ENCODE assay signal across 8 cellular contexts in genomic region chr13:108218044-108218974, GRCh38. TPM values are rescaled to one million over a fixed set of nuclear protein-coding genes. Genes with fewer than 3 reads are reported as not detected.
DNase-seq lines count a peak whose midpoint lies in the region; ATAC-seq and TF ChIP-seq lines count a peak whose summit lies in the region.

TSS of gene ABHD13 (plus strand) at chr13:108218392. CDS start at chr13:108229219, 10,827 bp downstream.

- H3K27ac Mint-ChIP-seq in HFFc6 = peak within 1 kb of the TSS; percentile 95
- H3K27ac Mint-ChIP-seq in activated naive CD4-positive, alpha-beta T cell treated with anti-CD3 and anti-CD28 coated beads, Interleukin-2, amount 50 U/mL, for 24 hours = peak within 1 kb of the TSS; percentile 98

- H3K9ac ChIP-seq in SK-N-MC (ENCODE audit: insufficient read length) = peak within 1 kb of the TSS; percentile 94

- peak within 1 kb of the TSS; percentile 92 for H3K4me3 Mint-ChIP-seq in HFFc6
- H3K4me3 Mint-ChIP-seq in activated naive CD4-positive, alpha-beta T cell treated with anti-CD3 and anti-CD28 coated beads, Interleukin-2, amount 50 U/mL, for 24 hours = peak within 1 kb of the TSS; percentile 94

- H3K4me1 Mint-ChIP-seq in HFFc6 (ENCODE audit: low read depth) = peaks cover 46% of the 10 kb centered on the region
- H3K4me1 Mint-ChIP-seq in activated naive CD4-positive, alpha-beta T cell treated with anti-CD3 and anti-CD28 coated beads, Interleukin-2, amount 50 U/mL, for 24 hours = peaks cover 61% of the 10 kb centered on the region

- H3K9me3 Mint-ChIP-seq in HFFc6 = no peaks in the 10 kb centered on the region
- H3K9me3 Mint-ChIP-seq in activated naive CD4-positive, alpha-beta T cell treated with anti-CD3 and anti-CD28 coated beads, Interleukin-2, amount 50 U/mL, for 24 hours = no peaks in the 10 kb centered on the region

- DNase-seq in HFFc6 = peak; percentile 85
- DNase-seq in NAMALWA (ENCODE audit: low spot score) = peak; percentile 96
- peak; percentile 68 for DNase-seq in SK-N-MC (ENCODE audit: low read depth, low spot score)
- peak; percentile 95 for DNase-seq in glomerular visceral epithelial cell (ENCODE audit: extremely low spot score)
- DNase-seq in omental fat pad (ENCODE audit: low spot score) = peak; percentile 67

- ATAC-seq in omental fat pad (ENCODE audit: low FRiP score) = peak; percentile 96

- no peaks in the 10 kb centered on the region for H3K36me3 Mint-ChIP-seq in HFFc6 (ENCODE audit: low read depth)
- H3K36me3 Mint-ChIP-seq in activated naive CD4-positive, alpha-beta T cell treated with anti-CD3 and anti-CD28 coated beads, Interleukin-2, amount 50 U/mL, for 24 hours = no peaks in the 10 kb centered on the region

- no peak for TF ChIP-seq CTCF in HFFc6 (IDR thresholded peaks at IDR 0.05)
- no peak for TF ChIP-seq CTCF in omental fat pad (IDR thresholded peaks at IDR 0.05)

- no peaks in the 10 kb centered on the region for H3K9me3 ChIP-seq in SK-N-MC (ENCODE audit: low read depth, low read length)

- 0 out of 2 replicates have a peak, but pooled peaks cover 5% of the 10 kb centered on the region for H3K36me3 ChIP-seq in SK-N-MC (ENCODE audit: insufficient read depth, low read length)

- H3K27ac ChIP-seq in SK-N-MC (peak within 1 kb of the TSS; percentile 76), temporal lobe (ENCODE audit: low read depth, low read length) (peak within 1 kb of the TSS; percentile 81)

- peak within 1 kb of the TSS; percentile 88 for H3K4me3 ChIP-seq in GM08714 (ENCODE audit: low read length)
- peak within 1 kb of the TSS; percentile 98 for H3K4me3 ChIP-seq in SK-N-MC

- H3K27me3 Mint-ChIP-seq in HFFc6 (ENCODE audit: insufficient read depth) = no peaks in the 10 kb centered on the region
- H3K27me3 Mint-ChIP-seq in activated naive CD4-positive, alpha-beta T cell treated with anti-CD3 and anti-CD28 coated beads, Interleukin-2, amount 50 U/mL, for 24 hours = no peaks in the 10 kb centered on the region

RNA-seq across cellular contexts. Expression of gene ABHD13, which starts in this region (rescaled TPM):
- total RNA-seq in HFFc6 (2021; fragmentation: NEBNext Ultra II Directional; extraction: Animal tissue kit (Norgen Biotek cat#: 25700)) = 1 to 10 TPM; 5.0 to 6.6 (median 6.3) TPM
- 10 to 100 TPM in 2 of 4 donors, 1 to 10 TPM in 2; 9.0 to 15.3 (median 11.3) TPM for total RNA-seq in omental fat pad
- 11.1 TPM for total RNA-seq in temporal lobe

Comparison
In these comparisons a context has a peak if more than half of its experiments do, and no peak if none do; other contexts are left out.
1. Peak in every context shown above with its lines: DNase-seq, ATAC-seq, H3K4me3 ChIP-seq and H3K27ac ChIP-seq.